Comparison of ENCODE assay signal across 21 cellular contexts in genomic region chr5:111813520-111813919, GRCh38.
"Had no signal": no experiment of that assay in that cellular context is flagged by ENCODE, and none has a peak within 500 bp of the region (broad histone marks: within the 10 kb centered on the region; RNA-seq: fewer than 3 reads in every experiment).

No MANE protein-coding gene starts in this region.

- DNase-seq: effector memory CD8-positive, alpha-beta T cell; gastrocnemius medialis; heart right ventricle; hypothalamus; islet precursor cell; mammary epithelial cell; natural killer cell; posterior cingulate gyrus; sigmoid colon; stimulated activated CD4-positive, alpha-beta T cell treated with anti-CD3 and anti-CD28 coated beads, Interleukin-12 subunit alpha, Interleukin-12 subunit beta, amount 100 ng/mL, for 4 hours; stimulated activated CD4-positive, alpha-beta T cell treated with anti-CD3 and anti-CD28 coated beads, Interleukin-2, amount 100 ng/mL, for 48 hours; tibial artery; upper lobe of right lung had no signal

- H3K36me3 ChIP-seq: esophagus muscularis mucosa, gastrocnemius medialis, heart right ventricle, right atrium auricular region, sigmoid colon, tibial artery, upper lobe of right lung, vagina had no signal

- H3K4me3 ChIP-seq: esophagus muscularis mucosa, gastrocnemius medialis, heart right ventricle, right atrium auricular region, sigmoid colon, skin epidermis, tibial artery, upper lobe of right lung, vagina had no signal

- H3K9me3 ChIP-seq: esophagus muscularis mucosa, gastrocnemius medialis, right atrium auricular region, sigmoid colon, tibial artery, upper lobe of right lung, vagina had no signal

- H3K27me3 ChIP-seq: esophagus muscularis mucosa, gastrocnemius medialis, heart right ventricle, right atrium auricular region, sigmoid colon, tibial artery, upper lobe of right lung, vagina had no signal

- H3K4me1 Mint-ChIP-seq: natural killer cell, neural crest cell had no signal

- H3K27ac Mint-ChIP-seq: dendritic cell treated with granulocyte-macrophage colony-stimulating factor and Interleukin-4, amounts not matched to agents 40 ng/mL and 50 ng/mL, for 4 days; effector memory CD8-positive, alpha-beta T cell; natural killer cell; stimulated activated naive CD8-positive, alpha-beta T cell treated with anti-CD3 and anti-CD28 coated beads, Interleukin-15, Interleukin-2, amounts not matched to agents 100 ng/mL and 50 ng/mL, for 24 hours had no signal

- H3K27me3 Mint-ChIP-seq: dendritic cell treated with granulocyte-macrophage colony-stimulating factor and Interleukin-4, amounts not matched to agents 40 ng/mL and 50 ng/mL, for 4 days; effector memory CD8-positive, alpha-beta T cell had no signal

- H3K36me3 Mint-ChIP-seq: natural killer cell had no signal

- H3K9me3 Mint-ChIP-seq: effector memory CD8-positive, alpha-beta T cell; natural killer cell; neural crest cell; stimulated activated naive CD8-positive, alpha-beta T cell treated with anti-CD3 and anti-CD28 coated beads, Interleukin-15, Interleukin-2, amounts not matched to agents 100 ng/mL and 50 ng/mL, for 24 hours had no signal

- H3K27ac ChIP-seq: epithelial cell of prostate, esophagus muscularis mucosa, gastrocnemius medialis, heart right ventricle, right atrium auricular region, sigmoid colon, skin epidermis, tibial artery, upper lobe of right lung, vagina had no signal

- H3K4me1 ChIP-seq: esophagus muscularis mucosa, gastrocnemius medialis, heart right ventricle, right atrium auricular region, sigmoid colon, upper lobe of right lung, vagina had no signal

- H3K4me3 Mint-ChIP-seq: dendritic cell treated with granulocyte-macrophage colony-stimulating factor and Interleukin-4, amounts not matched to agents 40 ng/mL and 50 ng/mL, for 4 days; effector memory CD8-positive, alpha-beta T cell; natural killer cell; neural crest cell; stimulated activated naive CD8-positive, alpha-beta T cell treated with anti-CD3 and anti-CD28 coated beads, Interleukin-15, Interleukin-2, amounts not matched to agents 100 ng/mL and 50 ng/mL, for 24 hours had no signal
